ENCODE assay signal across 12 cellular contexts in genomic region chr13:113997845-113998751, GRCh38. TPM values are rescaled to one million over a fixed set of nuclear protein-coding genes. Genes with fewer than 3 reads are reported as not detected.
DNase-seq lines count a peak whose midpoint lies in the region; ATAC-seq and TF ChIP-seq lines count a peak whose summit lies in the region.
"Had no signal": no experiment of that assay in that cellular context is flagged by ENCODE, and none has a peak within 500 bp of the region (broad histone marks: within the 10 kb centered on the region; RNA-seq: fewer than 3 reads in every experiment).

No MANE protein-coding gene starts in this region.

- H3K9me3 ChIP-seq in IMR-90 (ENCODE audit: control insufficient read depth, insufficient read depth, low read length) (no peaks in the 10 kb centered on the region), adrenal gland (replicated peaks in 1 of 3) (no peaks in the 10 kb centered on the region)

- peak overlapping the region; percentile 75 for H2AK9ac ChIP-seq in IMR-90 (replicated peaks; ENCODE audit: low read depth, low read length, poor library complexity)

- CTCF ChIA-PET in IMR-90 (lab: Yijun Ruan, JAX) = no interaction called here

- H2BK5ac ChIP-seq in IMR-90 (ENCODE audit: low read depth, low read length, poor library complexity, severe bottlenecking) = peak overlapping the region; percentile 2

- H3K4ac ChIP-seq in IMR-90 (ENCODE audit: low read depth, low read length) = peak overlapping the region; percentile 46; the same call in 1 of the 2 replicates

- H2BK20ac ChIP-seq in IMR-90 (ENCODE audit: low read depth, low read length) = no peak overlapping the region

- H3K27ac Mint-ChIP-seq in stimulated activated naive B cell treated with anti-CD40 and anti-IgM and Interleukin-4, amounts not matched to agents 10 μg/mL and 1 μg/mL and 100 μg/mL, for 72 hours = peak overlapping the region; percentile 60

- H3K4me2 ChIP-seq in IMR-90 (ENCODE audit: low read depth, low read length) = no peak overlapping the region

- peaks cover 7% of the 10 kb centered on the region for H3K4me1 ChIP-seq in IMR-90 (ENCODE audit: control insufficient read depth, insufficient read depth, low read length)
- no peaks in the 10 kb centered on the region for H3K4me1 ChIP-seq in adrenal gland (replicated peaks in 1 of 2)

- H3K9me1 ChIP-seq in IMR-90 (ENCODE audit: insufficient read depth, low read length) = peaks cover 3% of the 10 kb centered on the region; the same call in 1 of the 2 replicates

- no peak overlapping the region for H3K56ac ChIP-seq in IMR-90 (ENCODE audit: extremely low read depth, insufficient read depth, low read length)

- TF ChIP-seq POLR2A in IMR-90 (IDR thresholded peaks at IDR 0.05; ENCODE audit: low read depth, low read length) (no peak), adrenal gland (IDR thresholded peaks at IDR 0.05) (no peak)

- no peak overlapping the region for H3K4me3 Mint-ChIP-seq in stimulated activated naive B cell treated with anti-CD40 and anti-IgM and Interleukin-4, amounts not matched to agents 10 μg/mL and 1 μg/mL and 100 μg/mL, for 72 hours
- H3K4me3 Mint-ChIP-seq: stimulated activated naive CD8-positive, alpha-beta T cell treated with anti-CD3 and anti-CD28 coated beads, Interleukin-15, amount 100 ng/mL, for 72 hours had no signal

- H4K91ac ChIP-seq in IMR-90 (ENCODE audit: insufficient read depth, low read depth, low read length) = no peak overlapping the region; the same call in 1 of the 2 replicates

- TF ChIP-seq RAD21 in IMR-90 (IDR thresholded peaks at IDR 0.05; ENCODE audit: low read length) = no peak

- 52% methylated on average over 19 of the region's 29 CpGs; no CpG with 5 or more reads in 1 of the 2 experiments for WGBS in IMR-90 (ENCODE audit: extremely low coverage in 2 of 2, insufficient read length in 1 of 2), 2 experiments
- 63 to 80% (median 72%) methylated on average over 17 to 29 of the region's 29 CpGs for WGBS in adrenal gland, 4 donors

- H2AK5ac ChIP-seq in IMR-90 (ENCODE audit: low read depth, low read length) = peak overlapping the region; percentile 65; the same call in 1 of the 2 replicates

- dilution Hi-C loops in IMR-90 (cut with HindIII; ENCODE audit: low sequenced_read_pairs, unreplicated experiment) = no loop called here

- no peak overlapping the region for H2BK120ac ChIP-seq in IMR-90 (ENCODE audit: low read depth, low read length)

- peak; percentile 50 for ATAC-seq in IMR-90 (ENCODE audit: low read depth)
- no peak for ATAC-seq in stimulated activated naive B cell treated with anti-CD40 and anti-IgM and Interleukin-4, amounts not matched to agents 10 μg/mL and 1 μg/mL and 100 μg/mL, for 72 hours (replicated peaks)
- ATAC-seq in GM19035 (IDR thresholded peaks at IDR 0.05; ENCODE audit: unreplicated experiment) = no peak
- ATAC-seq in HG03439 (IDR thresholded peaks at IDR 0.05; ENCODE audit: unreplicated experiment) = no peak
- ATAC-seq in GM21576 (IDR thresholded peaks at IDR 0.05; ENCODE audit: unreplicated experiment) = no peak
- ATAC-seq: stimulated activated naive CD8-positive, alpha-beta T cell treated with anti-CD3 and anti-CD28 coated beads, Interleukin-15, amount 100 ng/mL, for 72 hours had no signal

- H3K9ac ChIP-seq in IMR-90 (ENCODE audit: low read depth, low read length) = no peak overlapping the region

- H3K36me3 Mint-ChIP-seq in stimulated activated naive B cell treated with anti-CD40 and anti-IgM and Interleukin-4, amounts not matched to agents 10 μg/mL and 1 μg/mL and 100 μg/mL, for 72 hours = peaks cover 19 to 46% of the 10 kb centered on the region in 2 donors

- POLR2A ChIA-PET in IMR-90 (lab: Charles Lee; ENCODE audit: unreplicated experiment) = no interaction called here

- no peak overlapping the region for H2BK15ac ChIP-seq in IMR-90 (ENCODE audit: low read depth, low read length)

- H3K4me1 Mint-ChIP-seq in stimulated activated naive B cell treated with anti-CD40 and anti-IgM and Interleukin-4, amounts not matched to agents 10 μg/mL and 1 μg/mL and 100 μg/mL, for 72 hours = no peaks in the 10 kb centered on the region
- H3K4me1 Mint-ChIP-seq: stimulated activated naive CD8-positive, alpha-beta T cell treated with anti-CD3 and anti-CD28 coated beads, Interleukin-15, amount 100 ng/mL, for 72 hours had no signal

- TF ChIP-seq CTCF in IMR-90 (conservative IDR thresholded peaks at IDR 0.05; ENCODE audit: low read depth, low read length) (no peak), adrenal gland (IDR thresholded peaks at IDR 0.05) (no peak)

- peaks cover 3 to 52% of the 10 kb centered on the region in 2 experiments; a peak in 3 of 4 replicates for H3K79me1 ChIP-seq in IMR-90 (ENCODE audit: low read depth in 1 of 2, low read length in 2 of 2)

- no peak overlapping the region for H3K14ac ChIP-seq in IMR-90 (replicated peaks; ENCODE audit: low read depth, low read length)

- no peak overlapping the region; the same call in 1 of the 2 replicates for H3K18ac ChIP-seq in IMR-90 (ENCODE audit: low read depth, low read length)

- no peaks in the 10 kb centered on the region for H3K27me3 Mint-ChIP-seq in stimulated activated naive B cell treated with anti-CD40 and anti-IgM and Interleukin-4, amounts not matched to agents 10 μg/mL and 1 μg/mL and 100 μg/mL, for 72 hours
- H3K27me3 Mint-ChIP-seq: progenitor cell of endocrine pancreas; stimulated activated naive CD8-positive, alpha-beta T cell treated with anti-CD3 and anti-CD28 coated beads, Interleukin-15, amount 100 ng/mL, for 72 hours had no signal

- H2AFZ ChIP-seq in IMR-90 (replicated peaks; ENCODE audit: low read length, poor library complexity) = peak overlapping the region; percentile 64

- H3K36me3 ChIP-seq in IMR-90 (ENCODE audit: control insufficient read depth, insufficient read depth, low read length) = peaks cover 67% of the 10 kb centered on the region
- peaks cover 0 to 6% of the 10 kb centered on the region in 2 donors for H3K36me3 ChIP-seq in adrenal gland (replicated peaks in 1 of 2)

- BruUV-seq in IMR-90 (replicated peaks; lab: Mats Ljungman, UMichigan) = no TSS peak

- peaks cover 14% of the 10 kb centered on the region for H4K20me1 ChIP-seq in IMR-90 (ENCODE audit: insufficient read depth, low read length)

- H4K8ac ChIP-seq in IMR-90 (ENCODE audit: low read depth in 2 of 2, low read length in 2 of 2) = peak overlapping the region in 1 of 2 experiments; percentile 35; a peak in 1 of 4 replicates

- H4K5ac ChIP-seq in IMR-90 (ENCODE audit: low read depth, low read length) = no peak overlapping the region

- in situ Hi-C loops in IMR-90 (cut with MboI; ENCODE audit: low sequenced_read_pairs) = no loop called here

- H3K23ac ChIP-seq in IMR-90 (ENCODE audit: low read depth, low read length) = no peak overlapping the region

- no peak overlapping the region for H3K4me3 ChIP-seq in IMR-90 (ENCODE audit: insufficient read depth, low read depth, low read length)
- H3K4me3 ChIP-seq in adrenal gland = no peak overlapping the region

- peak; percentile 79 for DNase-seq in IMR-90
- DNase-seq in adrenal gland = peak in 4 of 7 donors; percentile 30 to 60 (median 36)
- DNase-seq in hepatic stellate cell (ENCODE audit: low spot score) = peak; percentile 63
- no peak for DNase-seq in stimulated activated naive B cell treated with anti-CD40 and anti-IgM and Interleukin-4, amounts not matched to agents 10 μg/mL and 1 μg/mL and 100 μg/mL, for 72 hours
- DNase-seq: activated CD8-positive, alpha-beta memory T cell treated with anti-CD3 and anti-CD28 coated beads, Interleukin-2, amount 50 U/mL, for 4 hours; erythroblast; KG1; stimulated activated naive CD8-positive, alpha-beta T cell treated with anti-CD3 and anti-CD28 coated beads, Interleukin-15, amount 100 ng/mL, for 72 hours had no signal

- no peaks in the 10 kb centered on the region for H3K9me3 Mint-ChIP-seq in stimulated activated naive B cell treated with anti-CD40 and anti-IgM and Interleukin-4, amounts not matched to agents 10 μg/mL and 1 μg/mL and 100 μg/mL, for 72 hours
- H3K9me3 Mint-ChIP-seq: stimulated activated naive CD8-positive, alpha-beta T cell treated with anti-CD3 and anti-CD28 coated beads, Interleukin-15, amount 100 ng/mL, for 72 hours had no signal

- H3K27me3 ChIP-seq in IMR-90 (ENCODE audit: control insufficient read depth, insufficient read depth, low read length) = no peaks in the 10 kb centered on the region
- H3K27me3 ChIP-seq in adrenal gland = no peaks in the 10 kb centered on the region

- H3K27ac ChIP-seq in IMR-90 (ENCODE audit: insufficient read depth, low read length) (peak overlapping the region; percentile 30; the same call in 1 of the 2 replicates), adrenal gland (peak overlapping the region in 1 of 5 donors; percentile 49)

- intact Hi-C loops in IMR-90 (cut with micrococcal nuclease) = no loop called here
- intact Hi-C loops in adrenal gland (cut with DNase I) = no loop called here

TF ChIP-seq in IMR-90, 13 proteins besides CTCF, POLR2A, EP300 and RAD21:
- TF ChIP-seq NFE2L2 (IDR thresholded peaks at IDR 0.05; ENCODE audit: low read depth, low read length) (no peak), CEBPB (IDR thresholded peaks at IDR 0.05; ENCODE audit: low read depth, low read length) (no peak), MAFK (IDR thresholded peaks at IDR 0.05; ENCODE audit: low read depth, low read length) (0 out of 2 replicates have a peak, but pooled peaks have one; percentile 42), RFX5 (IDR thresholded peaks at IDR 0.05; ENCODE audit: low read depth, low read length) (no peak), BHLHE40 (IDR thresholded peaks at IDR 0.05; ENCODE audit: low read depth, low read length) (peak; percentile 23; the same call in 1 of the 2 replicates), MXI1 (IDR thresholded peaks at IDR 0.05; ENCODE audit: borderline replicate concordance, low read depth, low read length) (0 out of 2 replicates have a peak, but pooled peaks have one; percentile 29), RCOR1 (IDR thresholded peaks at IDR 0.05; ENCODE audit: insufficient replicate concordance, low read length) (no peak), ELK1 (IDR thresholded peaks at IDR 0.05; ENCODE audit: borderline replicate concordance, low read depth, low read length) (no peak)

RNA-seq across cellular contexts. Expression of gene C13orf46, which starts 24.2 kb away (rescaled TPM):
- total RNA-seq in IMR-90 (2012; rRNA removed) (under 0.01 TPM in 2 replicates), adrenal gland (under 1 TPM in 5 of 8 donors, not detected in 3; 0.09 to 0.57 (median 0.21) TPM)
- polyA plus RNA-seq in IMR-90 (2012; rRNA removed) (2.1 and 2.5 TPM in 2 replicates), adrenal gland (under 1 TPM; 0.15 to 0.88 (median 0.17) TPM)
- 1.7 and 1.8 TPM in 2 replicates for polyA plus RNA-seq in IMR-90 (2012; cell fraction: cytosol; rRNA removed)
- polyA plus RNA-seq in IMR-90 (2012; cell fraction: nucleus; rRNA removed; ENCODE audit: low replicate concordance) = 8.9 and 10.0 TPM in 2 replicates
